Comparison of ENCODE assay signal across 36 cellular contexts in genomic region chr17:35963663-35964062, GRCh38. TPM values are rescaled to one million over a fixed set of nuclear protein-coding genes. Genes with fewer than 3 reads are reported as not detected.
"Had no signal": no experiment of that assay in that cellular context is flagged by ENCODE, and none has a peak within 500 bp of the region (broad histone marks: within the 10 kb centered on the region; RNA-seq: fewer than 3 reads in every experiment).

No MANE protein-coding gene starts in this region.

- H3K4me3 Mint-ChIP-seq: natural killer cell; nephron; neural progenitor cell; stimulated activated naive B cell treated with anti-CD40 and anti-IgM and Interleukin-4, amounts not matched to agents 10 μg/mL and 1 μg/mL and 100 μg/mL, for 72 hours; stimulated activated naive CD8-positive, alpha-beta T cell treated with anti-CD3 and anti-CD28 coated beads, Interleukin-15, Interleukin-2, amounts not matched to agents 100 ng/mL and 50 ng/mL, for 24 hours had no signal

- H3K4me3 ChIP-seq: neural progenitor cell, ovary, psoas muscle, skin epidermis, smooth muscle cell, spleen, stomach, thoracic aorta, thyroid gland, tibial nerve, upper lobe of left lung, vagina had no signal

- H3K79me2 ChIP-seq: parathyroid adenoma had no signal

- H3K27me3 ChIP-seq: neural progenitor cell, ovary, thyroid gland, upper lobe of left lung, vagina had no signal

- H3K27ac ChIP-seq: neural progenitor cell, ovary, parathyroid adenoma, psoas muscle, skin epidermis, spleen, stomach, thoracic aorta, thyroid gland, tibial nerve, upper lobe of left lung, vagina had no signal

- H3K27me3 Mint-ChIP-seq: progenitor cell of endocrine pancreas had no signal

- H3K9ac ChIP-seq: neural progenitor cell, parathyroid adenoma had no signal

- DNase-seq: natural killer cell; occipital lobe; ovary; posterior cingulate gyrus; psoas muscle; right cardiac atrium; spleen; stimulated activated CD4-positive, alpha-beta T cell treated with anti-CD3 and anti-CD28 coated beads, Interleukin-12 subunit alpha, Interleukin-12 subunit beta, amount 100 ng/mL, for 4 hours; stimulated activated CD4-positive, alpha-beta T cell treated with anti-CD3 and anti-CD28 coated beads, Interleukin-1b, Interleukin-23, amount 100 ng/mL, for 48 hours; stimulated activated CD4-positive, alpha-beta T cell treated with anti-CD3 and anti-CD28 coated beads, Interleukin-4, amount 100 ng/mL, for 1 hour; stimulated activated CD4-positive, alpha-beta T cell treated with anti-CD3 and anti-CD28 coated beads, Interleukin-4, amount 100 ng/mL, for 4 hours; stimulated activated CD8-positive, alpha-beta memory T cell treated with anti-CD3 and anti-CD28 coated beads, Interleukin-4, amount 100 ng/mL, for 48 hours; stimulated activated naive B cell treated with anti-CD40 and anti-IgM and Interleukin-4, amounts not matched to agents 10 μg/mL and 1 μg/mL and 100 μg/mL, for 72 hours; stimulated activated naive CD4-positive, alpha-beta T cell treated with Interleukin-2 at 50 U/mL for 16 hours; stomach; thyroid gland; trophoblast cell; upper lobe of left lung had no signal

- FAIRE-seq: urothelium cell line had no signal

- H3K4me1 ChIP-seq: neural progenitor cell, parathyroid adenoma, psoas muscle, spleen, stomach, thyroid gland, tibial nerve, upper lobe of left lung, vagina had no signal

- H3K36me3 Mint-ChIP-seq: natural killer cell; neural progenitor cell; stimulated activated naive B cell treated with anti-CD40 and anti-IgM and Interleukin-4, amounts not matched to agents 10 μg/mL and 1 μg/mL and 100 μg/mL, for 72 hours had no signal

- H3K27ac Mint-ChIP-seq: natural killer cell; nephron; neural progenitor cell; progenitor cell of endocrine pancreas; stimulated activated naive B cell treated with anti-CD40 and anti-IgM and Interleukin-4, amounts not matched to agents 10 μg/mL and 1 μg/mL and 100 μg/mL, for 72 hours; stimulated activated naive CD8-positive, alpha-beta T cell treated with anti-CD3 and anti-CD28 coated beads, Interleukin-15, Interleukin-2, amounts not matched to agents 100 ng/mL and 50 ng/mL, for 24 hours had no signal

- H3K36me3 ChIP-seq: neural progenitor cell, ovary, spleen, stomach, thoracic aorta, thyroid gland, tibial nerve, upper lobe of left lung, vagina had no signal

- H3K9me3 Mint-ChIP-seq: natural killer cell; nephron; neural progenitor cell; stimulated activated naive B cell treated with anti-CD40 and anti-IgM and Interleukin-4, amounts not matched to agents 10 μg/mL and 1 μg/mL and 100 μg/mL, for 72 hours; stimulated activated naive CD8-positive, alpha-beta T cell treated with anti-CD3 and anti-CD28 coated beads, Interleukin-15, Interleukin-2, amounts not matched to agents 100 ng/mL and 50 ng/mL, for 24 hours had no signal

- ATAC-seq: natural killer cell; psoas muscle; right cardiac atrium; sciatic nerve; stimulated activated naive B cell treated with anti-CD40 and anti-IgM and Interleukin-4, amounts not matched to agents 10 μg/mL and 1 μg/mL and 100 μg/mL, for 72 hours had no signal

- H2AFZ ChIP-seq: neural progenitor cell, parathyroid adenoma had no signal

- H3K4me1 Mint-ChIP-seq: nephron; neural progenitor cell; stimulated activated naive B cell treated with anti-CD40 and anti-IgM and Interleukin-4, amounts not matched to agents 10 μg/mL and 1 μg/mL and 100 μg/mL, for 72 hours had no signal

- H3K9me3 ChIP-seq: ovary, psoas muscle, spleen, stomach, thoracic aorta, thyroid gland, tibial nerve, upper lobe of left lung, vagina had no signal

- H3K4me2 ChIP-seq: neural progenitor cell, smooth muscle cell had no signal

RNA-seq across cellular contexts. Expression of gene CCL16, which starts 17.6 kb away (rescaled TPM):
- total RNA-seq: natural killer cell, occipital lobe, osteoblast, progenitor cell of endocrine pancreas, psoas muscle, renal cortical epithelial cell, smooth muscle cell, temporal lobe, thoracic aorta, tibial nerve, vagina had no signal
- polyA plus RNA-seq: neural cell, smooth muscle cell had no signal

RNA-seq across cellular contexts. Expression of gene LYZL6, which starts 20.1 kb away (rescaled TPM):
- total RNA-seq: natural killer cell, occipital lobe, osteoblast, ovary, progenitor cell of endocrine pancreas, psoas muscle, renal cortical epithelial cell, right cardiac atrium, sciatic nerve, smooth muscle cell, spleen, stomach, subcutaneous adipose tissue, temporal lobe, thoracic aorta, thyroid gland, tibial nerve, upper lobe of left lung, ureter, vagina had no signal
- polyA plus RNA-seq: neural cell, ovary, psoas muscle, right cardiac atrium, smooth muscle cell, spleen, stomach had no signal

RNA-seq across cellular contexts. Expression of gene CCL14, which starts 22.9 kb away (rescaled TPM):
- total RNA-seq: natural killer cell, occipital lobe, osteoblast, progenitor cell of endocrine pancreas, renal cortical epithelial cell, smooth muscle cell, temporal lobe had no signal
- polyA plus RNA-seq: neural cell, smooth muscle cell had no signal

RNA-seq across cellular contexts. Expression of gene RDM1, which starts 33.1 kb away (rescaled TPM):
- total RNA-seq: ovary, psoas muscle, right cardiac atrium, sciatic nerve, smooth muscle cell, subcutaneous adipose tissue, thoracic aorta, tibial nerve, upper lobe of left lung had no signal
- polyA plus RNA-seq: neural cell, psoas muscle, right cardiac atrium had no signal

RNA-seq across cellular contexts. Expression of gene CCL15, which starts 37.7 kb away (rescaled TPM):
- total RNA-seq: natural killer cell, occipital lobe, osteoblast, progenitor cell of endocrine pancreas, psoas muscle, renal cortical epithelial cell, right cardiac atrium, sciatic nerve, smooth muscle cell, spleen, subcutaneous adipose tissue, temporal lobe, thoracic aorta, tibial nerve, vagina had no signal
- polyA plus RNA-seq: neural cell, ovary, psoas muscle, right cardiac atrium, smooth muscle cell, stomach had no signal
